Comparison of ENCODE assay signal across 12 cellular contexts in genomic region chr7:105448181-105448580, GRCh38. TPM values are rescaled to one million over a fixed set of nuclear protein-coding genes. Genes with fewer than 3 reads are reported as not detected.
A peak's percentile ranks its signal among the peaks of the same experiment; 100 is the strongest.
DNase-seq lines count a peak whose midpoint lies in the region; ATAC-seq and TF ChIP-seq lines count a peak whose summit lies in the region.
"Had no signal": no experiment of that assay in that cellular context is flagged by ENCODE, and none has a peak within 500 bp of the region (broad histone marks: within the 10 kb centered on the region; RNA-seq: fewer than 3 reads in every experiment).

No MANE protein-coding gene starts in this region.

- no peaks in the 10 kb centered on the region for H3K36me3 ChIP-seq in heart left ventricle

- no peak for DNase-seq in naive thymus-derived CD8-positive, alpha-beta T cell
- DNase-seq in HuH-7 (ENCODE audit: low spot score) (no peak), SW480 (ENCODE audit: low spot score) (no peak), heart left ventricle (no peak)
- DNase-seq: DND-41, NCI-H1694 had no signal

- WGBS in heart left ventricle, 4 donors: 90 to 92% (median 92%) methylated on average over 8 of the region's 8 CpGs

- H3K9me3 Mint-ChIP-seq in naive thymus-derived CD8-positive, alpha-beta T cell: no peaks in the 10 kb centered on the region
- H3K9me3 Mint-ChIP-seq: activated naive CD4-positive, alpha-beta T cell treated with anti-CD3 and anti-CD28 coated beads, Interleukin-2, amount 50 U/mL, for 72 hours; WTC11 had no signal

- H3K27me3 Mint-ChIP-seq in naive thymus-derived CD8-positive, alpha-beta T cell: no peaks in the 10 kb centered on the region

- H3K4me1 Mint-ChIP-seq in naive thymus-derived CD8-positive, alpha-beta T cell: peaks cover 2 to 44% (median 11%) of the 10 kb centered on the region in 4 donors
- H3K4me1 Mint-ChIP-seq: WTC11 had no signal

- TF ChIP-seq CTCF in heart left ventricle (IDR thresholded peaks at IDR 0.05): no peak

- ATAC-seq in GM19023 (IDR thresholded peaks at IDR 0.05; ENCODE audit: unreplicated experiment) (peak; percentile 68), GM21576 (IDR thresholded peaks at IDR 0.05; ENCODE audit: unreplicated experiment) (peak; percentile 83), HG03378 (IDR thresholded peaks at IDR 0.05; ENCODE audit: unreplicated experiment) (peak; percentile 64), heart left ventricle (no peak)
- no peak for ATAC-seq in naive thymus-derived CD8-positive, alpha-beta T cell
- ATAC-seq: activated naive CD4-positive, alpha-beta T cell treated with anti-CD3 and anti-CD28 coated beads, Interleukin-2, amount 50 U/mL, for 72 hours; WTC11 had no signal

- H3K4me3 ChIP-seq in heart left ventricle: no peak overlapping the region
- H3K4me3 ChIP-seq: lung had no signal

- peak overlapping the region in 3 of 10 donors; percentile 12 to 28 (median 20) for H3K4me3 Mint-ChIP-seq in naive thymus-derived CD8-positive, alpha-beta T cell
- H3K4me3 Mint-ChIP-seq: WTC11 had no signal

- peak overlapping the region in 1 of 12 donors; percentile 58 for H3K27ac ChIP-seq in heart left ventricle

- POLR2A ChIA-PET in naive thymus-derived CD8-positive, alpha-beta T cell (lab: Charles Lee): no interaction called here

- TF ChIP-seq POLR2A in heart left ventricle (IDR thresholded peaks at IDR 0.05): no peak

- no peaks in the 10 kb centered on the region for H3K9me3 ChIP-seq in heart left ventricle

- H3K4me1 ChIP-seq in heart left ventricle: no peaks in the 10 kb centered on the region

- H3K27me3 ChIP-seq in heart left ventricle: no peaks in the 10 kb centered on the region

- H3K27ac Mint-ChIP-seq in naive thymus-derived CD8-positive, alpha-beta T cell: peak overlapping the region in 7 of 10 donors; percentile 27 to 80 (median 71)
- H3K27ac Mint-ChIP-seq: activated naive CD4-positive, alpha-beta T cell treated with anti-CD3 and anti-CD28 coated beads, Interleukin-2, amount 50 U/mL, for 72 hours; WTC11 had no signal

- H3K36me3 Mint-ChIP-seq in naive thymus-derived CD8-positive, alpha-beta T cell: no peaks in the 10 kb centered on the region
- H3K36me3 Mint-ChIP-seq: WTC11 had no signal

- intact Hi-C loops in heart left ventricle (cut with DNase I): no loop called here

RNA-seq across cellular contexts. Expression of gene SRPK2, which starts 59.5 kb away (rescaled TPM):
- 10 to 100 TPM; 39.2 to 40.4 TPM for total RNA-seq in naive thymus-derived CD8-positive, alpha-beta T cell
- polyA plus RNA-seq in naive thymus-derived CD8-positive, alpha-beta T cell: 10 to 100 TPM; 39.5 to 47.1 (median 41.4) TPM
- total RNA-seq in heart left ventricle: 10 to 100 TPM; 26.7 to 42.4 (median 39.1) TPM
- 10 to 100 TPM in 1 of 2 donors, 1 to 10 TPM in 1; 8.6 to 24.6 TPM for polyA plus RNA-seq in heart left ventricle

Comparison
In these comparisons a context has a peak if more than half of its experiments do, and no peak if none do; other contexts are left out.
1. ATAC-seq: peak in GM19023 (single experiment), GM21576 (single experiment) and HG03378 (single experiment); none in naive thymus-derived CD8-positive, alpha-beta T cell (0 of 2) and heart left ventricle (0 of 4).